Comparison of ENCODE assay signal across 19 cellular contexts in the genomic region with DNA sequence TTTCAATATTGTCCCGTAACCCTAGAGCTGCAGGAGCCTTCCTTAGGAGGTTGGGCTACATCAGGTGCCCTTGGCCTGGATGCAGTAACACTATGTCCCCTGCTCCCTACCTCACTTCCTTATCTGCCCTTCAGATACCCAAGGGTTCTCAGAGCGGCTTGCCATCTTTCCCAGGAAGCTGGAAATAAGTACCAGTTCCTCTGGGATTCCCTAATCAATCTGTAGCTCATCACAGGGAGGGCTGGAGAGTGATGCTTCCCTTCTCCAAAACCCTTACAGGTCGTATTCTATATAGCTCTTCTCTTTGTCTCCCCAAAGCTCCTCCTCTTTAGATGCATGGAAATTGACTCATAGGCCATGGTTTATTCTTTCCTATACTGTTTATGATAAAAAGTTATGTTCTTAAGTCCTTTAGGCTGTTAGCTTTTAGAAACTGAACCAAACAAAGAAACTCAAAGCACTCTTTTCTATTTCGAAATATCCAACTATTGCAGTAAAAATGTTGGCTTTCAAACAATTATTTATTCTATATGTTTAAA. TPM values are rescaled to one million over a fixed set of nuclear protein-coding genes. Genes with fewer than 3 reads are reported as not detected.
"Had no signal": no experiment of that assay in that cellular context is flagged by ENCODE, and none has a peak within 500 bp of the region (broad histone marks: within the 10 kb centered on the region; RNA-seq: fewer than 3 reads in every experiment).

No MANE protein-coding gene starts in this region.

- H3K4me3 ChIP-seq: ovary had no signal

- H3K27me3 ChIP-seq: brain microvascular endothelial cell, ovary, stomach, vagina had no signal

- H3K27ac Mint-ChIP-seq: activated CD8-positive, alpha-beta memory T cell treated with anti-CD3 and anti-CD28 coated beads, Interleukin-2, amount 10 ng/mL, durations not matched to agents 7 days and 5 days; activated naive CD4-positive, alpha-beta T cell treated with anti-CD3 and anti-CD28 coated beads, Interleukin-2, amount 50 U/mL, for 24 hours; activated T-cell treated with anti-CD3 and anti-CD28 coated beads, Interleukin-2, amount 50 U/mL, for 24 hours; effector memory CD8-positive, alpha-beta T cell had no signal

- H3K4me3 Mint-ChIP-seq: activated CD8-positive, alpha-beta memory T cell treated with anti-CD3 and anti-CD28 coated beads, Interleukin-2, amount 10 ng/mL, durations not matched to agents 7 days and 5 days; activated naive CD4-positive, alpha-beta T cell treated with anti-CD3 and anti-CD28 coated beads, Interleukin-2, amount 50 U/mL, for 24 hours; activated T-cell treated with anti-CD3 and anti-CD28 coated beads, Interleukin-2, amount 50 U/mL, for 24 hours; effector memory CD8-positive, alpha-beta T cell; mesothelial cell of epicardium; neural crest cell had no signal

- DNase-seq: activated CD4-positive, alpha-beta T cell treated with anti-CD3 and anti-CD28 coated beads for 1 hour; activated CD4-positive, alpha-beta T cell treated with anti-CD3 and anti-CD28 coated beads, Interleukin-2, amount 50 U/mL, for 48 hours; activated CD8-positive, alpha-beta memory T cell treated with anti-CD3 and anti-CD28 coated beads, Interleukin-2, amount 10 ng/mL, durations not matched to agents 7 days and 5 days; activated effector memory CD4-positive, alpha-beta T cell treated with Interleukin-2 at 50 U/mL for 16 hours; activated T-cell treated with anti-CD3 and anti-CD28 coated beads, Interleukin-2, amount 50 U/mL, for 24 hours; amygdala; brain microvascular endothelial cell; effector memory CD8-positive, alpha-beta T cell; erythroblast; kidney; ovary; stimulated activated CD4-positive, alpha-beta T cell treated with anti-CD3 and anti-CD28 coated beads, Interleukin-4, amount 100 ng/mL, for 4 hours; stomach had no signal

- H3K4me1 ChIP-seq: stomach, vagina had no signal

- H3K36me3 ChIP-seq: brain microvascular endothelial cell, ovary, stomach, vagina had no signal

- H3K9me3 ChIP-seq: ovary, stomach, vagina had no signal

- H3K4me1 Mint-ChIP-seq: activated CD8-positive, alpha-beta memory T cell treated with anti-CD3 and anti-CD28 coated beads, Interleukin-2, amount 10 ng/mL, durations not matched to agents 7 days and 5 days; activated naive CD4-positive, alpha-beta T cell treated with anti-CD3 and anti-CD28 coated beads, Interleukin-2, amount 50 U/mL, for 24 hours; neural crest cell had no signal

- H3K27ac ChIP-seq: ovary, stomach, vagina had no signal

- H3K36me3 Mint-ChIP-seq: activated CD8-positive, alpha-beta memory T cell treated with anti-CD3 and anti-CD28 coated beads, Interleukin-2, amount 10 ng/mL, durations not matched to agents 7 days and 5 days; activated naive CD4-positive, alpha-beta T cell treated with anti-CD3 and anti-CD28 coated beads, Interleukin-2, amount 50 U/mL, for 24 hours; mesothelial cell of epicardium had no signal

- H3K9me3 Mint-ChIP-seq: activated naive CD4-positive, alpha-beta T cell treated with anti-CD3 and anti-CD28 coated beads, Interleukin-2, amount 50 U/mL, for 24 hours; activated T-cell treated with anti-CD3 and anti-CD28 coated beads, Interleukin-2, amount 50 U/mL, for 24 hours; effector memory CD8-positive, alpha-beta T cell; mesothelial cell of epicardium; neural crest cell had no signal

- ATAC-seq: activated CD8-positive, alpha-beta memory T cell treated with anti-CD3 and anti-CD28 coated beads, Interleukin-2, amount 10 ng/mL, durations not matched to agents 7 days and 5 days; effector memory CD8-positive, alpha-beta T cell had no signal

RNA-seq across cellular contexts. Expression of a gene that starts 4.2 kb away (rescaled TPM):
- total RNA-seq: activated CD8-positive, alpha-beta memory T cell treated with anti-CD3 and anti-CD28 coated beads, Interleukin-2, amount 10 ng/mL, durations not matched to agents 7 days and 5 days; myocyte; neural crest cell had no signal

RNA-seq across cellular contexts. Expression of a gene that starts 48.7 kb away (rescaled TPM):
- total RNA-seq: activated CD8-positive, alpha-beta memory T cell treated with anti-CD3 and anti-CD28 coated beads, Interleukin-2, amount 10 ng/mL, durations not matched to agents 7 days and 5 days; mesothelial cell of epicardium; myocyte; neural crest cell; skeletal muscle tissue had no signal
